1 cellular context compared by ENCODE assay signal in the genomic region with DNA sequence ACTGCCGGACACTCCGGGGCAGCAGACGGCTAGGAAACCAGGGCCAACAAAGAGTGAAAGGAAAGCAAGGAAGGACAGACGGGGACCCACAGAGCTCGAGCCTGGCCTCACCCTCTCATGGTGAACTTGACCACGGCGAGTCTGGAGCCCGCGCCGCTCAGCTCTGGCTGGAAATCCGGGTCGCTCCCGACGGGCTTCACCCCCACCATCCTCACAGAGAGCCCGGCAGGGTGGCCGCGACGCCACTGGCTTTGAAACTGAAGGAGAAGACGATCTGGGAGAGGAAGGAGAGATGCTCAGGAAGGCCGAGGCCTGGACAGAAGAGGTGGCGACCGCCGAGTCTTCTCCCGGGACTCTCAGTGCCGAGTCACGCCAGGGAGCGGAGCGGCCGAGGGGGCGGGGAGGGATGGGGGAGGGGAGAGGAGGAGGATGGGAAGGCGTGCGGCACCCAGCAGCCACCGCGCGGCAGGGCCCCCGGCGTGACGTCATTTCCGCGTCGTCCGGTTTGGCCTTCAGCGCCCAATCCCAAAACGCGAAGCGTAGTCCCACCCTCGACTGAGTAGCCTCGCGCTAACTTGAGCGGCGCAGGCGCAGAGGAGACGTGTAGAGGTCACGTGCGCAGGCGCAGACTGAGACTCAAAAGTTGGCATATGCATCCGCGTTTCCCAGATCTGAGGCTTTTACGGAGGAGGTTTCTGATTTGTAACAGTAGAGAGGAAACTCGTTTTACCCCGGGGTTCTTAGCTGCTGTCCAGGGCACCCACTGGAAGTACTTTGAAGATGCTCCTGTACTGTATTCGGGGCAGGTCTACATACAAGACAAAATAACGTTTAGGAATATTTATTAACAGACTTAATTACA.
TF ChIP-seq lines count a peak whose summit lies in the region.

Gene TXNL1, minus strand, starts transcription at position 361 of the 862 bp plus-strand sequence. Its CDS starts 152 bp downstream, at position 209.

TF ChIP-seq in HEK293, 187 proteins besides CTCF, POLR2A, EP300 and RAD21 (continued from another document and continues in another):
- TF ChIP-seq ZNF692 (tag by site-specific recombination; IDR thresholded peaks at IDR 0.05) (peak; percentile 11; the same call in 1 of the 2 replicates), SP2 (tag by site-specific recombination; IDR thresholded peaks at IDR 0.05) (peak; percentile 91), ZNF398 (tag by site-specific recombination; IDR thresholded peaks at IDR 0.05) (peak; percentile 72), ZNF585B (tag by site-specific recombination; IDR thresholded peaks at IDR 0.05) (no peak), ZXDB (tag by site-specific recombination; IDR thresholded peaks at IDR 0.05) (peak; percentile 71), ZNF350 (tag by site-specific recombination; IDR thresholded peaks at IDR 0.05) (no peak), ZIC2 (tag by site-specific recombination; IDR thresholded peaks at IDR 0.05) (peak; percentile 57; the same call in 1 of the 2 replicates), ZNF280D (tag by site-specific recombination; IDR thresholded peaks at IDR 0.05) (0 out of 2 replicates have a peak, but pooled peaks have one; percentile 9), ZNF335 (tag by site-specific recombination; conservative IDR thresholded peaks at IDR 0.05) (peak; percentile 49; the same call in 1 of the 2 replicates), ZFP37 (tag by site-specific recombination; IDR thresholded peaks at IDR 0.05) (peak; percentile 58; the same call in 1 of the 2 replicates), ZNF558 (tag by site-specific recombination; IDR thresholded peaks at IDR 0.05) (no peak), ZNF660 (tag by site-specific recombination; IDR thresholded peaks at IDR 0.05) (0 out of 2 replicates have a peak, but pooled peaks have one; percentile 9), ZNF488 (tag by site-specific recombination; IDR thresholded peaks at IDR 0.05) (no peak), ZNF266 (tag by site-specific recombination; IDR thresholded peaks at IDR 0.05; ENCODE audit: low read depth) (no peak), ZNF132 (tag by site-specific recombination; IDR thresholded peaks at IDR 0.05; ENCODE audit: borderline replicate concordance) (no peak), ZBTB49 (tag by site-specific recombination; IDR thresholded peaks at IDR 0.05; ENCODE audit: low read depth) (no peak), ZNF600 (tag by site-specific recombination; IDR thresholded peaks at IDR 0.05) (no peak), ZNF843 (tag by site-specific recombination; IDR thresholded peaks at IDR 0.05) (peak; percentile 36; the same call in 1 of the 2 replicates), ZNF214 (tag by site-specific recombination; IDR thresholded peaks at IDR 0.05; ENCODE audit: borderline replicate concordance) (no peak), ZNF830 (tag by site-specific recombination; IDR thresholded peaks at IDR 0.05; ENCODE audit: low read depth) (no peak), ZBTB17 (tag by site-specific recombination; IDR thresholded peaks at IDR 0.05) (peak; percentile 85), ZNF211 (tag by site-specific recombination; IDR thresholded peaks at IDR 0.05; ENCODE audit: low read depth) (no peak), PRDM2 (tag by site-specific recombination; IDR thresholded peaks at IDR 0.05; ENCODE audit: borderline replicate concordance) (no peak)
- TF ChIP-seq, protein P1, sequence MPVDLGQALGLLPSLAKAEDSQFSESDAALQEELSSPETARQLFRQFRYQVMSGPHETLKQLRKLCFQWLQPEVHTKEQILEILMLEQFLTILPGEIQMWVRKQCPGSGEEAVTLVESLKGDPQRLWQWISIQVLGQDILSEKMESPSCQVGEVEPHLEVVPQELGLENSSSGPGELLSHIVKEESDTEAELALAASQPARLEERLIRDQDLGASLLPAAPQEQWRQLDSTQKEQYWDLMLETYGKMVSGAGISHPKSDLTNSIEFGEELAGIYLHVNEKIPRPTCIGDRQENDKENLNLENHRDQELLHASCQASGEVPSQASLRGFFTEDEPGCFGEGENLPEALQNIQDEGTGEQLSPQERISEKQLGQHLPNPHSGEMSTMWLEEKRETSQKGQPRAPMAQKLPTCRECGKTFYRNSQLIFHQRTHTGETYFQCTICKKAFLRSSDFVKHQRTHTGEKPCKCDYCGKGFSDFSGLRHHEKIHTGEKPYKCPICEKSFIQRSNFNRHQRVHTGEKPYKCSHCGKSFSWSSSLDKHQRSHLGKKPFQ (tag by site-specific recombination; IDR thresholded peaks at IDR 0.05) = peak; percentile 49; the same call in 1 of the 2 replicates
- TF ChIP-seq, protein P2, sequence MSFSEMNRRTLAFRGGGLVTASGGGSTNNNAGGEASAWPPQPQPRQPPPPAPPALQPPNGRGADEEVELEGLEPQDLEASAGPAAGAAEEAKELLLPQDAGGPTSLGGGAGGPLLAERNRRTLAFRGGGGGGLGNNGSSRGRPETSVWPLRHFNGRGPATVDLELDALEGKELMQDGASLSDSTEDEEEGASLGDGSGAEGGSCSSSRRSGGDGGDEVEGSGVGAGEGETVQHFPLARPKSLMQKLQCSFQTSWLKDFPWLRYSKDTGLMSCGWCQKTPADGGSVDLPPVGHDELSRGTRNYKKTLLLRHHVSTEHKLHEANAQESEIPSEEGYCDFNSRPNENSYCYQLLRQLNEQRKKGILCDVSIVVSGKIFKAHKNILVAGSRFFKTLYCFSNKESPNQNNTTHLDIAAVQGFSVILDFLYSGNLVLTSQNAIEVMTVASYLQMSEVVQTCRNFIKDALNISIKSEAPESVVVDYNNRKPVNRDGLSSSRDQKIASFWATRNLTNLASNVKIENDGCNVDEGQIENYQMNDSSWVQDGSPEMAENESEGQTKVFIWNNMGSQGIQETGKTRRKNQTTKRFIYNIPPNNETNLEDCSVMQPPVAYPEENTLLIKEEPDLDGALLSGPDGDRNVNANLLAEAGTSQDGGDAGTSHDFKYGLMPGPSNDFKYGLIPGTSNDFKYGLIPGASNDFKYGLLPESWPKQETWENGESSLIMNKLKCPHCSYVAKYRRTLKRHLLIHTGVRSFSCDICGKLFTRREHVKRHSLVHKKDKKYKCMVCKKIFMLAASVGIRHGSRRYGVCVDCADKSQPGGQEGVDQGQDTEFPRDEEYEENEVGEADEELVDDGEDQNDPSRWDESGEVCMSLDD (tag by site-specific recombination; IDR thresholded peaks at IDR 0.05) = 0 out of 2 replicates have a peak, but pooled peaks have one; percentile 50
- TF ChIP-seq, protein P3, sequence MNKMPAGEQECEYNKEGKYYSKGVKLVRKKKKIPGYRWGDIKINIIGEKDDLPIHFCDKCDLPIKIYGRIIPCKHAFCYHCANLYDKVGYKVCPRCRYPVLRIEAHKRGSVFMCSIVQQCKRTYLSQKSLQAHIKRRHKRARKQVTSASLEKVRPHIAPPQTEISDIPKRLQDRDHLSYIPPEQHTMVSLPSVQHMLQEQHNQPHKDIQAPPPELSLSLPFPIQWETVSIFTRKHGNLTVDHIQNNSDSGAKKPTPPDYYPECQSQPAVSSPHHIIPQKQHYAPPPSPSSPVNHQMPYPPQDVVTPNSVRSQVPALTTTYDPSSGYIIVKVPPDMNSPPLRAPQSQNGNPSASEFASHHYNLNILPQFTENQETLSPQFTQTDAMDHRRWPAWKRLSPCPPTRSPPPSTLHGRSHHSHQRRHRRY (tag by site-specific recombination; IDR thresholded peaks at IDR 0.05) = no peak
